In the genomic region with DNA sequence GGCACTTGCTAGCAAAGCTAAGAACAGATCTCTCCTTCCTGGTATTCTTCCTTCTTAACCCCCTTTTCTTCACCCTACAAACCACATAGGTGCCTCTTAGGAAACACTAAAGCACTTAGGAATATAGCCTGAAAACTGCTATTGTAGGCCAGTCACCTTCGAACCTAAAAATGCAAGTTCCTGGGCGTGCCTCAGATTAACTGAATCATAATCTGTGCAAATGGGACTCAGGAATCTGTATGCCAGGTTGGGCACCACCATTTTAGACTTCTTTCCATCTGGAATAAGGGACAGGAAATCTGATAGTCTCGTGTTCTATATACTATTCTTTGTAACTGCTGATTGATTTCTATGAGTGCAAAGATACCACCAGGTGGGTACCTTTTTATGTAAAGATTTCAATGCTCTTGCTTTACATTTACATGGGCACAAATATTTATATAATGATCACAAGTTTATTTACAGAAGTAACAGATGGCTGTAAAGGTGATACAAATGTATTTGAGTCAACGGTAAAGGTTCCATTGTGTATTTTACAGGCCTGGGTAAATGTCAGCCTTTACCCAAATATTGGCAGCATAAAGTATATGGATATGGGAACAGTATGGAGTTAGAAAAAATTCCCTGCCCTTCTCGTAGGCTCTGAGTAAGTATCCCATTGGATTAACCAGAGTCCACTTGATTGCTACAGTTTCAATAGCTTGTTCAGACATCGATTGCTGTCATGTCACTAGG, we compare ENCODE assay signal across 14 cellular contexts.
"Had no signal": no experiment of that assay in that cellular context is flagged by ENCODE, and none has a peak within 500 bp of the region (broad histone marks: within the 10 kb centered on the region; RNA-seq: fewer than 3 reads in every experiment).

No MANE protein-coding gene starts in this region.

- H3K4me3 Mint-ChIP-seq: activated CD4-positive, alpha-beta T cell treated with anti-CD3 and anti-CD28 coated beads for 36 hours; activated T-helper 1 cell treated with anti-CD3 and anti-CD28 coated beads, Interleukin-12 subunit alpha, Interleukin-12 subunit beta, Interleukin-2, Interleukin-4 antibody, amounts not matched to agents 30 ng/mL and 10 ng/mL and 1 ng/mL, durations not matched to agents 14 hours and 24 hours and 36 hours; naive thymus-derived CD8-positive, alpha-beta T cell; stimulated activated naive B cell treated with anti-CD40 and anti-IgM and Interleukin-4, amounts not matched to agents 10 μg/mL and 1 μg/mL and 100 μg/mL, for 72 hours had no signal

- ATAC-seq: activated CD4-positive, alpha-beta T cell treated with anti-CD3 and anti-CD28 coated beads for 36 hours; left cardiac atrium; naive thymus-derived CD8-positive, alpha-beta T cell; right lobe of liver; stimulated activated naive B cell treated with anti-CD40 and anti-IgM and Interleukin-4, amounts not matched to agents 10 μg/mL and 1 μg/mL and 100 μg/mL, for 72 hours had no signal

- DNase-seq: activated CD4-positive, alpha-beta T cell treated with anti-CD3 and anti-CD28 coated beads for 36 hours; activated naive CD4-positive, alpha-beta T cell treated with Interleukin-2 at 50 U/mL for 16 hours; foreskin fibroblast; left cardiac atrium; naive thymus-derived CD8-positive, alpha-beta T cell; right lobe of liver; stimulated activated CD4-positive, alpha-beta T cell treated with anti-CD3 and anti-CD28 coated beads, Interleukin-2, amount 100 ng/mL, for 24 hours; stimulated activated naive B cell treated with anti-CD40 and anti-IgM and Interleukin-4, amounts not matched to agents 10 μg/mL and 1 μg/mL and 100 μg/mL, for 72 hours; substantia nigra; transverse colon; WERI-Rb-1 had no signal

- H3K9me3 Mint-ChIP-seq: activated T-helper 1 cell treated with anti-CD3 and anti-CD28 coated beads, Interleukin-12 subunit alpha, Interleukin-12 subunit beta, Interleukin-2, Interleukin-4 antibody, amounts not matched to agents 30 ng/mL and 10 ng/mL and 1 ng/mL, durations not matched to agents 14 hours and 24 hours and 36 hours; naive thymus-derived CD8-positive, alpha-beta T cell; stimulated activated naive B cell treated with anti-CD40 and anti-IgM and Interleukin-4, amounts not matched to agents 10 μg/mL and 1 μg/mL and 100 μg/mL, for 72 hours had no signal

- H3K27ac ChIP-seq: esophagus muscularis mucosa, prostate gland, right lobe of liver, transverse colon, WERI-Rb-1 had no signal

- H3K4me1 Mint-ChIP-seq: stimulated activated naive B cell treated with anti-CD40 and anti-IgM and Interleukin-4, amounts not matched to agents 10 μg/mL and 1 μg/mL and 100 μg/mL, for 72 hours had no signal

- H3K27me3 Mint-ChIP-seq: activated CD4-positive, alpha-beta T cell treated with anti-CD3 and anti-CD28 coated beads for 36 hours; naive thymus-derived CD8-positive, alpha-beta T cell; stimulated activated naive B cell treated with anti-CD40 and anti-IgM and Interleukin-4, amounts not matched to agents 10 μg/mL and 1 μg/mL and 100 μg/mL, for 72 hours had no signal

- H3K4me3 ChIP-seq: esophagus muscularis mucosa, prostate gland, right lobe of liver, transverse colon had no signal

- H3K27ac Mint-ChIP-seq: activated CD4-positive, alpha-beta T cell treated with anti-CD3 and anti-CD28 coated beads for 36 hours; activated T-helper 1 cell treated with anti-CD3 and anti-CD28 coated beads, Interleukin-12 subunit alpha, Interleukin-12 subunit beta, Interleukin-2, Interleukin-4 antibody, amounts not matched to agents 30 ng/mL and 10 ng/mL and 1 ng/mL, durations not matched to agents 14 hours and 24 hours and 36 hours; stimulated activated naive B cell treated with anti-CD40 and anti-IgM and Interleukin-4, amounts not matched to agents 10 μg/mL and 1 μg/mL and 100 μg/mL, for 72 hours had no signal
